9 cellular contexts compared by ENCODE assay signal in genomic region chr19:39539165-39539518, GRCh38. TPM values are rescaled to one million over a fixed set of nuclear protein-coding genes. Genes with fewer than 3 reads are reported as not detected.
DNase-seq lines count a peak whose midpoint lies in the region; ATAC-seq, FAIRE-seq and TF ChIP-seq lines count a peak whose summit lies in the region.
"Had no signal": no experiment of that assay in that cellular context is flagged by ENCODE, and none has a peak within 500 bp of the region (broad histone marks: within the 10 kb centered on the region; RNA-seq: fewer than 3 reads in every experiment).

No MANE protein-coding gene starts in this region.

- no peaks in the 10 kb centered on the region for H3K27me3 ChIP-seq in endothelial cell of umbilical vein (ENCODE audit: control insufficient read depth in 2 of 2, insufficient read depth in 2 of 2, low read length in 2 of 2)

- H3K27me3 Mint-ChIP-seq in osteocyte (ENCODE audit: unreplicated experiment) = peaks cover 10% of the 10 kb centered on the region

- peaks cover 11% of the 10 kb centered on the region for H3K79me2 ChIP-seq in endothelial cell of umbilical vein (ENCODE audit: control insufficient read depth, insufficient read depth, low read length)

- peaks cover 25% of the 10 kb centered on the region for H3K4me1 ChIP-seq in endothelial cell of umbilical vein (ENCODE audit: control insufficient read depth, extremely low read depth, insufficient read depth, low read length)

- BruUV-seq in endothelial cell of umbilical vein (replicated peaks; lab: Mats Ljungman, UMichigan) = no TSS peak

- peak overlapping the region; percentile 73 for H2AFZ ChIP-seq in endothelial cell of umbilical vein (ENCODE audit: low read depth, low read length)

- H3K9me3 Mint-ChIP-seq in osteocyte (ENCODE audit: unreplicated experiment) = no peaks in the 10 kb centered on the region

- peak overlapping the region; percentile 82 for H3K9ac ChIP-seq in endothelial cell of umbilical vein (replicated peaks; ENCODE audit: extremely low read depth, insufficient read depth, low read length)

- FAIRE-seq in RCC 7860 (lab: Jason Lieb, UNC) (no peak), endothelial cell of umbilical vein (lab: Jason Lieb, UNC) (peak; percentile 44)

- intact Hi-C loops in endothelial cell of umbilical vein (cut with micrococcal nuclease) = loop anchor here (10.0 kb wide), 2 partner anchors 94 to 414 kb away; partner anchors contain the start of genes PAK4 and SUPT5H

- dilution Hi-C loops in endothelial cell of umbilical vein (cut with MboI; ENCODE audit: extremely low pct_ligation_motif_present, low sequenced_read_pairs) = no loop called here

- H3K4me3 ChIP-seq in endothelial cell of umbilical vein (replicated peaks in 1 of 3; ENCODE audit: insufficient read depth in 1 of 3, low read depth in 1 of 3, low read length in 3 of 3) = peak overlapping the region; percentile 53 to 89 (median 89)

- CTCF ChIA-PET in endothelial cell of umbilical vein (lab: Charles Lee) = interaction anchor here (0.7 to 2.1 kb wide), 3 partner anchors 41 to 141 kb away, joined by 3 to 8 read pairs (median 8); no protein-coding TSS in a partner anchor

- H3K4me1 Mint-ChIP-seq in osteocyte (ENCODE audit: unreplicated experiment) = peaks cover 20% of the 10 kb centered on the region

- no peaks in the 10 kb centered on the region for H3K36me3 Mint-ChIP-seq in osteocyte (ENCODE audit: unreplicated experiment)

- peak overlapping the region; percentile 69 for H3K27ac ChIP-seq in endothelial cell of umbilical vein (ENCODE audit: insufficient read depth, low read depth, low read length)

- TF ChIP-seq POLR2A in endothelial cell of umbilical vein (IDR thresholded peaks at IDR 0.05; ENCODE audit: low read depth, low read length) = no peak

- no peaks in the 10 kb centered on the region for H3K36me3 ChIP-seq in endothelial cell of umbilical vein (ENCODE audit: control insufficient read depth in 2 of 2, extremely low read depth in 1 of 2, insufficient read depth in 2 of 2, low read length in 2 of 2)

- TF ChIP-seq CTCF in endothelial cell of umbilical vein (IDR thresholded peaks at IDR 0.05; ENCODE audit: extremely low read depth in 1 of 2, insufficient read depth in 1 of 2, low read depth in 1 of 2, low read length in 2 of 2) = no peak
- TF ChIP-seq CTCF in osteocyte (IDR thresholded peaks at IDR 0.05) = no peak

- H3K4me3 Mint-ChIP-seq in osteocyte (ENCODE audit: unreplicated experiment) = peak overlapping the region; percentile 84

- peaks cover 4% of the 10 kb centered on the region for H4K20me1 ChIP-seq in endothelial cell of umbilical vein (replicated peaks; ENCODE audit: control insufficient read depth, extremely low read depth, insufficient read depth, low read length)

- ATAC-seq in GM21526 (IDR thresholded peaks at IDR 0.05; ENCODE audit: low FRiP score, unreplicated experiment) (peak; percentile 5), HG02798 (IDR thresholded peaks at IDR 0.05; ENCODE audit: poor library complexity, unreplicated experiment) (no peak), HG02981 (IDR thresholded peaks at IDR 0.05; ENCODE audit: unreplicated experiment) (no peak)

- H3K9me3 ChIP-seq in endothelial cell of umbilical vein (replicated peaks; ENCODE audit: control insufficient read depth, insufficient read depth, low read length) = no peaks in the 10 kb centered on the region

- peak overlapping the region; percentile 91 for H3K4me2 ChIP-seq in endothelial cell of umbilical vein (ENCODE audit: insufficient read depth, low read length)

- POLR2A ChIA-PET in endothelial cell of umbilical vein (lab: Charles Lee) = interaction anchor here (0.6 kb wide), 1 partner anchor 90 kb away, joined by 3 read pairs; no protein-coding TSS in a partner anchor

- H3K9me1 ChIP-seq in endothelial cell of umbilical vein (replicated peaks; ENCODE audit: control insufficient read depth, extremely low read depth, insufficient read depth, low read length) = no peaks in the 10 kb centered on the region

- peak overlapping the region; percentile 80 for H3K27ac Mint-ChIP-seq in osteocyte (ENCODE audit: unreplicated experiment)

- DNase-seq in RCC 7860 (ENCODE audit: low spot score) (peak; percentile 43), endothelial cell of umbilical vein (ENCODE audit: low read depth, low spot score) (peak; percentile 61), osteocyte (ENCODE audit: extremely low spot score, unreplicated experiment) (no peak), cerebellar nuclear complex (lab: John Stamatoyannopoulos, UW) (no peak), NCI-H2196 (lab: John Stamatoyannopoulos, UW; ENCODE audit: unreplicated experiment) (no peak)

TF ChIP-seq in endothelial cell of umbilical vein, 7 proteins besides CTCF, POLR2A, EP300 and RAD21:
- TF ChIP-seq MAX (IDR thresholded peaks at IDR 0.05; ENCODE audit: insufficient read depth, insufficient read length) = no peak
- TF ChIP-seq JUN (IDR thresholded peaks at IDR 0.05; ENCODE audit: borderline replicate concordance, insufficient read depth, insufficient read length, low read depth) = no peak
- no peak for TF ChIP-seq FOS (IDR thresholded peaks at IDR 0.05; ENCODE audit: borderline replicate concordance, insufficient read depth, low read length)
- TF ChIP-seq POLR2AphosphoS5 (IDR thresholded peaks at IDR 0.05; ENCODE audit: insufficient read depth, low read depth, low read length) = no peak
- no peak for TF ChIP-seq EZH2 (IDR thresholded peaks at IDR 0.05; ENCODE audit: borderline replicate concordance, low read depth, low read length, severe bottlenecking)
- TF ChIP-seq GATA2 (IDR thresholded peaks at IDR 0.05; ENCODE audit: insufficient read depth, insufficient read length, low read depth, low read length) = no peak
- no peak for TF ChIP-seq MYC (IDR thresholded peaks at IDR 0.05; ENCODE audit: low read depth, low read length)

RNA-seq across cellular contexts. Expression of gene EID2, which starts 0.8 kb away (rescaled TPM):
- 17.4 and 19.2 TPM in 2 replicates for total RNA-seq in endothelial cell of umbilical vein
- polyA plus RNA-seq in endothelial cell of umbilical vein = 6.6 TPM in 2 replicates
- 8.4 and 8.6 TPM in 2 replicates for polyA plus RNA-seq in endothelial cell of umbilical vein (2011; cell fraction: cytosol; rRNA removed)
- 3.7 and 5.5 TPM in 2 replicates for polyA plus RNA-seq in endothelial cell of umbilical vein (2011; cell fraction: nucleus; rRNA removed)
- polyA plus RNA-seq in endothelial cell of umbilical vein (2012) = 18.9 and 20.8 TPM in 2 replicates
- 4.0 and 5.4 TPM in 2 replicates for polyA minus RNA-seq in endothelial cell of umbilical vein
- 10.4 TPM for polyA minus RNA-seq in endothelial cell of umbilical vein (2011; cell fraction: cytosol; rRNA and poly(A)+ RNA removed)
- polyA minus RNA-seq in endothelial cell of umbilical vein (2011; cell fraction: nucleus; rRNA and poly(A)+ RNA removed) = 2.3 and 3.3 TPM in 2 replicates
- 16.6 and 18.1 TPM in 2 replicates for total RNA-seq in osteocyte

RNA-seq across cellular contexts. Expression of gene EID2B, which starts 6.5 kb away (rescaled TPM):
- total RNA-seq in endothelial cell of umbilical vein (3.0 and 3.9 TPM in 2 replicates), osteocyte (3.6 and 4.0 TPM in 2 replicates)
- polyA plus RNA-seq in endothelial cell of umbilical vein = 1.6 and 1.7 TPM in 2 replicates
- polyA plus RNA-seq in endothelial cell of umbilical vein (2011; cell fraction: cytosol; rRNA removed) = 2.1 and 6.0 TPM in 2 replicates
- polyA plus RNA-seq in endothelial cell of umbilical vein (2011; cell fraction: nucleus; rRNA removed) = 3.5 and 6.3 TPM in 2 replicates
- 2.5 and 4.0 TPM in 2 replicates for polyA plus RNA-seq in endothelial cell of umbilical vein (2012)
- polyA minus RNA-seq in endothelial cell of umbilical vein = 1.5 and 2.6 TPM in 2 replicates
- polyA minus RNA-seq in endothelial cell of umbilical vein (2011; cell fraction: cytosol; rRNA and poly(A)+ RNA removed) = 1.8 TPM
- polyA minus RNA-seq in endothelial cell of umbilical vein (2011; cell fraction: nucleus; rRNA and poly(A)+ RNA removed) = 1.4 and 1.7 TPM in 2 replicates

RNA-seq across cellular contexts. Expression of gene SELENOV, which starts 24.2 kb away (rescaled TPM):
- not detected in 2 replicates for total RNA-seq in endothelial cell of umbilical vein
- not detected in 2 replicates for polyA plus RNA-seq in endothelial cell of umbilical vein
- not detected in 2 replicates for polyA plus RNA-seq in endothelial cell of umbilical vein (2011; cell fraction: cytosol; rRNA removed)
- not detected in 2 replicates for polyA plus RNA-seq in endothelial cell of umbilical vein (2011; cell fraction: nucleus; rRNA removed)
- not detected in 2 replicates for polyA plus RNA-seq in endothelial cell of umbilical vein (2012)
- polyA minus RNA-seq in endothelial cell of umbilical vein = not detected in 2 replicates
- not detected for polyA minus RNA-seq in endothelial cell of umbilical vein (2011; cell fraction: cytosol; rRNA and poly(A)+ RNA removed)
- polyA minus RNA-seq in endothelial cell of umbilical vein (2011; cell fraction: nucleus; rRNA and poly(A)+ RNA removed) = not detected in 2 replicates
- total RNA-seq in osteocyte = not detected in 2 replicates
- total RNA-seq: activated CD8-positive, alpha-beta memory T cell treated with anti-CD3 and anti-CD28 coated beads for 36 hours had no signal

RNA-seq across cellular contexts. Expression of gene DLL3, which starts 40.4 kb away (rescaled TPM):
- total RNA-seq in endothelial cell of umbilical vein (0.40 and 0.55 TPM in 2 replicates), osteocyte (0.42 and 0.62 TPM in 2 replicates)
- polyA plus RNA-seq in endothelial cell of umbilical vein = 0.73 and 0.89 TPM in 2 replicates
- 0.41 and 0.42 TPM in 2 replicates for polyA plus RNA-seq in endothelial cell of umbilical vein (2011; cell fraction: cytosol; rRNA removed)
- 0.11 and 0.21 TPM in 2 replicates for polyA plus RNA-seq in endothelial cell of umbilical vein (2011; cell fraction: nucleus; rRNA removed)
- polyA plus RNA-seq in endothelial cell of umbilical vein (2012) = 0.87 and 1.3 TPM in 2 replicates
- polyA minus RNA-seq in endothelial cell of umbilical vein = 0.17 and 0.22 TPM in 2 replicates
- 0.41 TPM for polyA minus RNA-seq in endothelial cell of umbilical vein (2011; cell fraction: cytosol; rRNA and poly(A)+ RNA removed)
- not detected in 2 replicates for polyA minus RNA-seq in endothelial cell of umbilical vein (2011; cell fraction: nucleus; rRNA and poly(A)+ RNA removed)

RNA-seq across cellular contexts. Expression of gene TIMM50, which starts 58.5 kb away (rescaled TPM):
- 85.7 and 86.1 TPM in 2 replicates for total RNA-seq in endothelial cell of umbilical vein
- polyA plus RNA-seq in endothelial cell of umbilical vein = 118 and 124 TPM in 2 replicates
- 87.9 and 99.0 TPM in 2 replicates for polyA plus RNA-seq in endothelial cell of umbilical vein (2011; cell fraction: cytosol; rRNA removed)
- polyA plus RNA-seq in endothelial cell of umbilical vein (2011; cell fraction: nucleus; rRNA removed) = 107 TPM in 2 replicates
- polyA plus RNA-seq in endothelial cell of umbilical vein (2012) = 117 and 118 TPM in 2 replicates
- 69.4 and 108 TPM in 2 replicates for polyA minus RNA-seq in endothelial cell of umbilical vein
- 81.6 TPM for polyA minus RNA-seq in endothelial cell of umbilical vein (2011; cell fraction: cytosol; rRNA and poly(A)+ RNA removed)
- polyA minus RNA-seq in endothelial cell of umbilical vein (2011; cell fraction: nucleus; rRNA and poly(A)+ RNA removed) = 38.4 and 40.2 TPM in 2 replicates
- 55.9 and 56.0 TPM in 2 replicates for total RNA-seq in osteocyte

Comparison
In these comparisons a context has a peak if more than half of its experiments do, and no peak if none do; other contexts are left out.
1. DNase-seq: peak in RCC 7860 (single experiment) and endothelial cell of umbilical vein (single experiment); none in osteocyte (single experiment), cerebellar nuclear complex (0 of 2) and NCI-H2196 (single experiment).